Comparison of ENCODE assay signal across 9 cellular contexts in the genomic region with DNA sequence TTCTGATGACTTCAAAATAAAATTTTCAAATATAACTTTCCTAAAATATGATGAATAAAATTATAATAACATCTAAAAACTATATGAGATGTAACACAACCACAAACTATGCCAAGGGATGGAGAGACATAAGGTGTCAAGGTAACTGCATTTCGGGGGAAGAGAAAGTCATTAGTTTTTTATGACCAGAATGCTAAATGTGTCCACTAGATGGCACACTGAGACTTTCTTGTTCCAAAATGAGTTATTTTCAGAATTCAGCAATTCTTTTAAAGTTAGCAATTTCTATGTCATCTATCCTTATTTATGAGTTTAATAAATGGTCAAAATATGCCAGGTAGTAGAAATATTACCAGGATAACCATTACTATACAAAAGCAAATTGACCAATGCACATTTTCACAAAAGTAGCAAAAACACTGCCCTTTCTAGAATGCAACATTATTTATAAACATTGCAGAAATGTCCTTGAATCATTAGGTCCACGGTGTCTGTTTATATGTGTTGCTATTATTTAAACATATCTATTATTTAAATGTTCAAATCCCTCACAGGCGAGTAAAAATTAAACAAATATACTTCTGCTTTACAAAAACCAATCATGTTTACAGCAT.
DNase-seq lines count a peak whose midpoint lies in the region; ATAC-seq and TF ChIP-seq lines count a peak whose summit lies in the region.
"Had no signal": no experiment of that assay in that cellular context is flagged by ENCODE, and none has a peak within 500 bp of the region (broad histone marks: within the 10 kb centered on the region; RNA-seq: fewer than 3 reads in every experiment).

No MANE protein-coding gene starts in this region.

- POLR2A ChIA-PET in activated CD4-positive, alpha-beta T cell treated with anti-CD3 and anti-CD28 coated beads, Interleukin-2, amount 10 ng/mL, durations not matched to agents 7 days and 5 days (lab: Charles Lee): no interaction called here
- POLR2A ChIA-PET in activated CD8-positive, alpha-beta T cell treated with anti-CD3 and anti-CD28 coated beads for 36 hours (lab: Charles Lee): no interaction called here

- peak; percentile 52 for DNase-seq in activated CD4-positive, alpha-beta T cell treated with anti-CD3 and anti-CD28 coated beads, Interleukin-2, amount 10 ng/mL, durations not matched to agents 7 days and 5 days
- no peak for DNase-seq in activated CD4-positive, alpha-beta T cell treated with anti-CD3 and anti-CD28 coated beads, Interleukin-2, amount 50 U/mL, for 1 hour
- peak; percentile 21 for DNase-seq in activated CD8-positive, alpha-beta T cell treated with anti-CD3 and anti-CD28 coated beads for 36 hours
- DNase-seq in iPS DF 4.7 (ENCODE audit: extremely low read depth, low spot score) (peak; percentile 11), tibial artery (no peak), kidney glomerular epithelial cell (lab: John Stamatoyannopoulos, UW) (no peak)
- no peak for DNase-seq in activated naive CD8-positive, alpha-beta T cell treated with anti-CD3 and anti-CD28 coated beads for 36 hours
- DNase-seq: activated naive CD8-positive, alpha-beta T cell treated with anti-CD3 and anti-CD28 coated beads, Interleukin-2, amount 10 ng/mL, durations not matched to agents 7 days and 5 days had no signal

- H2AFZ ChIP-seq in KMS-11 (ENCODE audit: low read depth): no peak overlapping the region

- ATAC-seq in activated CD8-positive, alpha-beta T cell treated with anti-CD3 and anti-CD28 coated beads for 36 hours: no peak

- no peaks in the 10 kb centered on the region for H3K79me2 ChIP-seq in KMS-11 (ENCODE audit: insufficient read depth, low read depth)

- no peaks in the 10 kb centered on the region for H3K4me1 ChIP-seq in KMS-11 (ENCODE audit: low read depth, poor library complexity, severe bottlenecking)
- H3K4me1 ChIP-seq in tibial artery: no peaks in the 10 kb centered on the region

- no peak overlapping the region for H3K9ac ChIP-seq in KMS-11

- H3K36me3 ChIP-seq in KMS-11 (ENCODE audit: insufficient read depth) (no peaks in the 10 kb centered on the region), tibial artery (no peaks in the 10 kb centered on the region)

- H3K27me3 ChIP-seq in KMS-11 (ENCODE audit: insufficient read depth, low read depth): no peaks in the 10 kb centered on the region
- H3K27me3 ChIP-seq in tibial artery: no peaks in the 10 kb centered on the region

- H3K27me3 Mint-ChIP-seq in activated CD4-positive, alpha-beta T cell treated with anti-CD3 and anti-CD28 coated beads, Interleukin-2, amount 10 ng/mL, durations not matched to agents 7 days and 5 days: no peaks in the 10 kb centered on the region
- no peaks in the 10 kb centered on the region for H3K27me3 Mint-ChIP-seq in activated CD8-positive, alpha-beta T cell treated with anti-CD3 and anti-CD28 coated beads for 36 hours
- H3K27me3 Mint-ChIP-seq in activated naive CD8-positive, alpha-beta T cell treated with anti-CD3 and anti-CD28 coated beads for 36 hours: no peaks in the 10 kb centered on the region
- H3K27me3 Mint-ChIP-seq: activated naive CD8-positive, alpha-beta T cell treated with anti-CD3 and anti-CD28 coated beads, Interleukin-2, amount 10 ng/mL, durations not matched to agents 7 days and 5 days had no signal

- no peaks in the 10 kb centered on the region for H3K4me1 Mint-ChIP-seq in activated CD4-positive, alpha-beta T cell treated with anti-CD3 and anti-CD28 coated beads, Interleukin-2, amount 10 ng/mL, durations not matched to agents 7 days and 5 days
- no peaks in the 10 kb centered on the region for H3K4me1 Mint-ChIP-seq in activated CD8-positive, alpha-beta T cell treated with anti-CD3 and anti-CD28 coated beads for 36 hours (ENCODE audit: low read depth)
- no peaks in the 10 kb centered on the region for H3K4me1 Mint-ChIP-seq in activated naive CD8-positive, alpha-beta T cell treated with anti-CD3 and anti-CD28 coated beads for 36 hours
- H3K4me1 Mint-ChIP-seq: activated naive CD8-positive, alpha-beta T cell treated with anti-CD3 and anti-CD28 coated beads, Interleukin-2, amount 10 ng/mL, durations not matched to agents 7 days and 5 days had no signal

- H4K20me1 ChIP-seq in KMS-11 (ENCODE audit: insufficient read depth): no peaks in the 10 kb centered on the region

- TF ChIP-seq CTCF in KMS-11 (conservative IDR thresholded peaks at IDR 0.05; ENCODE audit: low read depth, low read length) (peak; percentile 64), tibial artery (IDR thresholded peaks at IDR 0.05) (peak; percentile 69 to 73)
- TF ChIP-seq CTCF in activated CD8-positive, alpha-beta T cell treated with anti-CD3 and anti-CD28 coated beads for 36 hours (IDR thresholded peaks at IDR 0.05): peak; percentile 73

- H3K27ac Mint-ChIP-seq in activated CD4-positive, alpha-beta T cell treated with anti-CD3 and anti-CD28 coated beads, Interleukin-2, amount 10 ng/mL, durations not matched to agents 7 days and 5 days: no peak overlapping the region
- no peak overlapping the region for H3K27ac Mint-ChIP-seq in activated CD8-positive, alpha-beta T cell treated with anti-CD3 and anti-CD28 coated beads for 36 hours
- no peak overlapping the region for H3K27ac Mint-ChIP-seq in activated naive CD8-positive, alpha-beta T cell treated with anti-CD3 and anti-CD28 coated beads for 36 hours
- H3K27ac Mint-ChIP-seq: activated naive CD8-positive, alpha-beta T cell treated with anti-CD3 and anti-CD28 coated beads, Interleukin-2, amount 10 ng/mL, durations not matched to agents 7 days and 5 days had no signal

- intact Hi-C loops in activated CD8-positive, alpha-beta T cell treated with anti-CD3 and anti-CD28 coated beads for 36 hours (cut with micrococcal nuclease): loop anchor here (10.0 kb wide), 1 partner anchor 586 kb away; no protein-coding TSS in a partner anchor
- intact Hi-C loops in tibial artery (cut with DNase I; ENCODE audit: low total_unique reads): loop anchor here (5.0 kb wide), 1 partner anchor 583 kb away; no protein-coding TSS in a partner anchor

- H3K4me2 ChIP-seq in KMS-11: no peak overlapping the region

- CTCF ChIA-PET in activated CD4-positive, alpha-beta T cell treated with anti-CD3 and anti-CD28 coated beads, Interleukin-2, amount 10 ng/mL, durations not matched to agents 7 days and 5 days (lab: Charles Lee): interaction anchor here (0.7 kb wide), 2 partner anchors 73 to 104 kb away, joined by 3 read pairs; no protein-coding TSS in a partner anchor
- CTCF ChIA-PET in activated CD8-positive, alpha-beta T cell treated with anti-CD3 and anti-CD28 coated beads for 36 hours (lab: Charles Lee): interaction anchor here (0.8 to 2.3 kb wide), 6 partner anchors 13 to 582 kb away, joined by 3 to 19 read pairs (median 6); no protein-coding TSS in a partner anchor

- H3K27ac ChIP-seq in KMS-11 (no peak overlapping the region), tibial artery (no peak overlapping the region)

- H3K4me3 ChIP-seq in KMS-11 (IDR thresholded peaks at IDR 0.05; ENCODE audit: insufficient read depth, low read depth, low read length): no peak overlapping the region
- no peak overlapping the region for H3K4me3 ChIP-seq in tibial artery

- H3K9me3 ChIP-seq in tibial artery: no peaks in the 10 kb centered on the region

- no peak overlapping the region for H3K4me3 Mint-ChIP-seq in activated CD4-positive, alpha-beta T cell treated with anti-CD3 and anti-CD28 coated beads, Interleukin-2, amount 10 ng/mL, durations not matched to agents 7 days and 5 days
- H3K4me3 Mint-ChIP-seq in activated CD8-positive, alpha-beta T cell treated with anti-CD3 and anti-CD28 coated beads for 36 hours: no peak overlapping the region
- H3K4me3 Mint-ChIP-seq in activated naive CD8-positive, alpha-beta T cell treated with anti-CD3 and anti-CD28 coated beads for 36 hours: no peak overlapping the region
- H3K4me3 Mint-ChIP-seq: activated naive CD8-positive, alpha-beta T cell treated with anti-CD3 and anti-CD28 coated beads, Interleukin-2, amount 10 ng/mL, durations not matched to agents 7 days and 5 days had no signal

- no peaks in the 10 kb centered on the region for H3K36me3 Mint-ChIP-seq in activated CD4-positive, alpha-beta T cell treated with anti-CD3 and anti-CD28 coated beads, Interleukin-2, amount 10 ng/mL, durations not matched to agents 7 days and 5 days (ENCODE audit: low read depth)
- peaks cover 3% of the 10 kb centered on the region for H3K36me3 Mint-ChIP-seq in activated CD8-positive, alpha-beta T cell treated with anti-CD3 and anti-CD28 coated beads for 36 hours (ENCODE audit: low read depth)
- H3K36me3 Mint-ChIP-seq in activated naive CD8-positive, alpha-beta T cell treated with anti-CD3 and anti-CD28 coated beads for 36 hours: peaks cover 2% of the 10 kb centered on the region

- H3K9me3 Mint-ChIP-seq in activated CD4-positive, alpha-beta T cell treated with anti-CD3 and anti-CD28 coated beads, Interleukin-2, amount 10 ng/mL, durations not matched to agents 7 days and 5 days: no peaks in the 10 kb centered on the region
- no peaks in the 10 kb centered on the region for H3K9me3 Mint-ChIP-seq in activated CD8-positive, alpha-beta T cell treated with anti-CD3 and anti-CD28 coated beads for 36 hours
- no peaks in the 10 kb centered on the region for H3K9me3 Mint-ChIP-seq in activated naive CD8-positive, alpha-beta T cell treated with anti-CD3 and anti-CD28 coated beads for 36 hours
- H3K9me3 Mint-ChIP-seq: activated naive CD8-positive, alpha-beta T cell treated with anti-CD3 and anti-CD28 coated beads, Interleukin-2, amount 10 ng/mL, durations not matched to agents 7 days and 5 days had no signal

Comparison
In these comparisons a context has a peak if more than half of its experiments do, and no peak if none do; other contexts are left out.
1. DNase-seq: peak in activated CD4-positive, alpha-beta T cell treated with anti-CD3 and anti-CD28 coated beads, Interleukin-2, amount 10 ng/mL, durations not matched to agents 7 days and 5 days (single experiment), activated CD8-positive, alpha-beta T cell treated with anti-CD3 and anti-CD28 coated beads for 36 hours (single experiment) and iPS DF 4.7 (single experiment); none in activated CD4-positive, alpha-beta T cell treated with anti-CD3 and anti-CD28 coated beads, Interleukin-2, amount 50 U/mL, for 1 hour (single experiment), tibial artery (0 of 2), kidney glomerular epithelial cell (single experiment) and activated naive CD8-positive, alpha-beta T cell treated with anti-CD3 and anti-CD28 coated beads for 36 hours (single experiment).
2. Peak in every context shown above with its lines, with median percentiles within 50 percentile points of each other: CTCF ChIP-seq.